In genomic region chr4:189785257-189785656, GRCh38 we compare ENCODE assay signal across 1 cellular context.
TF ChIP-seq lines count a peak whose summit lies in the region.

No MANE protein-coding gene starts in this region.

TF ChIP-seq in WTC11, 78 proteins besides CTCF, POLR2A, EP300 and RAD21 (continued from another document):
- TF ChIP-seq PRDM15 (CRISPR knock-in tag; IDR thresholded peaks at IDR 0.05) (no peak), ATF6 (CRISPR knock-in tag; IDR thresholded peaks at IDR 0.05) (no peak), JAZF1 (CRISPR knock-in tag; IDR thresholded peaks at IDR 0.05) (no peak), ZNF396 (CRISPR knock-in tag; IDR thresholded peaks at IDR 0.05; ENCODE audit: borderline replicate concordance) (no peak), ATF3 (CRISPR knock-in tag; conservative IDR thresholded peaks at IDR 0.05) (no peak), ZNF232 (CRISPR knock-in tag; IDR thresholded peaks at IDR 0.05) (no peak), GTF2I (CRISPR knock-in tag; conservative IDR thresholded peaks at IDR 0.05) (no peak), AR (CRISPR knock-in tag; IDR thresholded peaks at IDR 0.05) (no peak), NFYB (CRISPR knock-in tag; conservative IDR thresholded peaks at IDR 0.05; ENCODE audit: low read depth) (no peak), SOX15 (CRISPR knock-in tag; IDR thresholded peaks at IDR 0.05) (no peak)
- TF ChIP-seq, protein P1, sequence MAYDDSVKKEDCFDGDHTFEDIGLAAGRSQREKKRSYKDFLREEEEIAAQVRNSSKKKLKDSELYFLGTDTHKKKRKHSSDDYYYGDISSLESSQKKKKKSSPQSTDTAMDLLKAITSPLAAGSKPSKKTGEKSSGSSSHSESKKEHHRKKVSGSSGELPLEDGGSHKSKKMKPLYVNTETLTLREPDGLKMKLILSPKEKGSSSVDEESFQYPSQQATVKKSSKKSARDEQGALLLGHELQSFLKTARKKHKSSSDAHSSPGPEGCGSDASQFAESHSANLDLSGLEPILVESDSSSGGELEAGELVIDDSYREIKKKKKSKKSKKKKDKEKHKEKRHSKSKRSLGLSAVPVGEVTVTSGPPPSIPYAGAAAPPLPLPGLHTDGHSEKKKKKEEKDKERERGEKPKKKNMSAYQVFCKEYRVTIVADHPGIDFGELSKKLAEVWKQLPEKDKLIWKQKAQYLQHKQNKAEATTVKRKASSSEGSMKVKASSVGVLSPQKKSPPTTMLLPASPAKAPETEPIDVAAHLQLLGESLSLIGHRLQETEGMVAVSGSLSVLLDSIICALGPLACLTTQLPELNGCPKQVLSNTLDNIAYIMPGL (CRISPR knock-in tag; IDR thresholded peaks at IDR 0.05): no peak
